12 cellular contexts compared by ENCODE assay signal in the genomic region with DNA sequence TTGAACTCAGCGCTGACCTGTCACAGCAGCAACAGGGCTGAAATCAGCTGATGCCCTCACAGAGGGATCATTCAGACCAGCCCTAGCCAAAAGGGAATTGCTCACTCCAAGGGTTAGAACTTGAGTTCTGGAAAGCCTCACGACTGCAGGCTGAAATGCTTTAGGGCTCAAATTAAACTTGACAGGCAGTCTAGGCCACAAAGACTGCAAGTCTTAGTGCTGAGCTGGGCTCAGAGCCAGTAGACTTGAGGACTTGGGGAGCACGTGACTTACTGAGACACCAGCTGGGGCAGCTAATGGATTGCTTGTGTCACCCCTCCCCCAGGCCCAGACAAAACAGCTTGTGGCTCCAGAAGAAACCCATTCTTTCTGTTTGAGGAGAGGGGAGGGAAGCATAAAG.
DNase-seq lines count a peak whose midpoint lies in the region; ATAC-seq, FAIRE-seq and TF ChIP-seq lines count a peak whose summit lies in the region.
"Had no signal": no experiment of that assay in that cellular context is flagged by ENCODE, and none has a peak within 500 bp of the region (broad histone marks: within the 10 kb centered on the region; RNA-seq: fewer than 3 reads in every experiment).

No MANE protein-coding gene starts in this region.

- no peaks in the 10 kb centered on the region for H3K27me3 Mint-ChIP-seq in osteocyte (ENCODE audit: unreplicated experiment)

- H3K4me3 Mint-ChIP-seq in osteocyte (ENCODE audit: unreplicated experiment) = no peak overlapping the region

- TF ChIP-seq CTCF in WERI-Rb-1 (IDR thresholded peaks at IDR 0.05; ENCODE audit: low read depth, low read length) (no peak), pancreas (IDR thresholded peaks at IDR 0.05) (no peak), osteocyte (IDR thresholded peaks at IDR 0.05) (no peak)

- FAIRE-seq in pancreas (lab: Jason Lieb, UNC) = peak; percentile 5

- no peaks in the 10 kb centered on the region for H3K4me1 ChIP-seq in pancreas

- intact Hi-C loops in pancreas (cut with DNase I) = no loop called here

- no peak overlapping the region for H3K27ac Mint-ChIP-seq in osteocyte (ENCODE audit: unreplicated experiment)

- ATAC-seq in pancreas = peak in 2 of 4 donors; percentile 29 to 48
- ATAC-seq in GM19397 (IDR thresholded peaks at IDR 0.05; ENCODE audit: unreplicated experiment) = no peak
- ATAC-seq: stimulated activated naive CD8-positive, alpha-beta T cell treated with anti-CD3 and anti-CD28 coated beads, Interleukin-15, Interleukin-2, amounts not matched to agents 100 U/mL and 50 U/mL, for 24 hours had no signal

- H3K4me3 ChIP-seq in WERI-Rb-1 (ENCODE audit: low read depth, low read length) (no peak overlapping the region), pancreas (no peak overlapping the region)

- H3K9me3 ChIP-seq in WERI-Rb-1 (ENCODE audit: severe bottlenecking) (no peaks in the 10 kb centered on the region), pancreas (no peaks in the 10 kb centered on the region)

- H3K27ac ChIP-seq in WERI-Rb-1 = no peak overlapping the region
- no peak overlapping the region for H3K27ac ChIP-seq in pancreas

- H3K27me3 ChIP-seq in WERI-Rb-1 (ENCODE audit: insufficient read depth, low read depth, severe bottlenecking) (peaks cover 10% of the 10 kb centered on the region), pancreas (no peaks in the 10 kb centered on the region)

- peaks cover 6% of the 10 kb centered on the region for H3K9me3 Mint-ChIP-seq in osteocyte (ENCODE audit: unreplicated experiment)

- H3K36me3 ChIP-seq in WERI-Rb-1 (no peaks in the 10 kb centered on the region), pancreas (no peaks in the 10 kb centered on the region)

- H3K36me3 Mint-ChIP-seq in osteocyte (ENCODE audit: unreplicated experiment) = no peaks in the 10 kb centered on the region

- DNase-seq in HT1080 (ENCODE audit: low read depth) (peak; percentile 8), WERI-Rb-1 (peak; percentile 7), globus pallidus (ENCODE audit: low spot score) (peak; percentile 42), pancreas (peak in 1 of 6 donors; percentile 17), osteocyte (ENCODE audit: extremely low spot score, unreplicated experiment) (no peak)
- no peak for DNase-seq in stimulated activated CD4-positive, alpha-beta T cell treated with anti-CD3 and anti-CD28 coated beads, Interleukin-12 subunit alpha, Interleukin-12 subunit beta, amount 100 ng/mL, for 4 hours
- DNase-seq in activated naive CD4-positive, alpha-beta T cell treated with Interleukin-2 at 50 U/mL for 16 hours = no peak
- DNase-seq: activated T-cell treated with anti-CD3 and anti-CD28 coated beads, Interleukin-2, amount 50 U/mL, for 48 hours; DND-41; kidney glomerular epithelial cell; stimulated activated naive CD8-positive, alpha-beta T cell treated with anti-CD3 and anti-CD28 coated beads, Interleukin-15, Interleukin-2, amounts not matched to agents 100 U/mL and 50 U/mL, for 24 hours had no signal

- H3K4me1 Mint-ChIP-seq in osteocyte (ENCODE audit: unreplicated experiment) = no peaks in the 10 kb centered on the region

- 51 to 63% methylated on average over 3 of the region's 3 CpGs for WGBS in pancreas, 2 donors

Comparison
In these comparisons a context has a peak if more than half of its experiments do, and no peak if none do; other contexts are left out.
1. DNase-seq: peak in HT1080 (single experiment), WERI-Rb-1 (single experiment) and globus pallidus (single experiment); none in stimulated activated CD4-positive, alpha-beta T cell treated with anti-CD3 and anti-CD28 coated beads, Interleukin-12 subunit alpha, Interleukin-12 subunit beta, amount 100 ng/mL, for 4 hours (single experiment), activated naive CD4-positive, alpha-beta T cell treated with Interleukin-2 at 50 U/mL for 16 hours (single experiment) and osteocyte (single experiment).